19 cellular contexts compared by ENCODE assay signal in genomic region chr1:7425771-7426170, GRCh38.
"Had no signal": no experiment of that assay in that cellular context is flagged by ENCODE, and none has a peak within 500 bp of the region (broad histone marks: within the 10 kb centered on the region; RNA-seq: fewer than 3 reads in every experiment).

No MANE protein-coding gene starts in this region.

- H3K9me3 Mint-ChIP-seq: nephron; stimulated activated effector memory CD8-positive, alpha-beta T cell treated with anti-CD3 and anti-CD28 coated beads, Interleukin-12 subunit alpha, Interleukin-12 subunit beta, amount 100 ng/mL, for 72 hours; type B pancreatic cell had no signal

- H3K9me3 ChIP-seq: heart left ventricle, left lung, mucosa of descending colon, suprapubic skin, thyroid gland had no signal

- ATAC-seq: heart left ventricle; left lung; mucosa of descending colon; stimulated activated effector memory CD8-positive, alpha-beta T cell treated with anti-CD3 and anti-CD28 coated beads, Interleukin-12 subunit alpha, Interleukin-12 subunit beta, amount 100 ng/mL, for 72 hours; stimulated activated naive CD8-positive, alpha-beta T cell treated with anti-CD3 and anti-CD28 coated beads, Interleukin-15, Interleukin-2, amounts not matched to agents 100 U/mL and 50 U/mL, for 24 hours had no signal

- H3K36me3 Mint-ChIP-seq: stimulated activated effector memory CD8-positive, alpha-beta T cell treated with anti-CD3 and anti-CD28 coated beads, Interleukin-12 subunit alpha, Interleukin-12 subunit beta, amount 100 ng/mL, for 72 hours; type B pancreatic cell had no signal

- H3K27me3 ChIP-seq: dorsolateral prefrontal cortex, heart left ventricle, left lung, suprapubic skin, thyroid gland had no signal

- DNase-seq: central memory CD4-positive, alpha-beta T cell; cortex of kidney; effector CD8-positive, alpha-beta T cell; foreskin melanocyte; hippocampal formation; kidney glomerular epithelial cell; small intestine; stimulated activated CD4-positive, alpha-beta T cell treated with anti-CD3 and anti-CD28 coated beads, Interleukin-4, amount 100 ng/mL, for 1 hour; stimulated activated CD8-positive, alpha-beta memory T cell treated with anti-CD3 and anti-CD28 coated beads, Interleukin-4, amount 100 ng/mL, for 48 hours; stimulated activated naive CD8-positive, alpha-beta T cell treated with anti-CD3 and anti-CD28 coated beads, Interleukin-15, Interleukin-2, amounts not matched to agents 100 U/mL and 50 U/mL, for 24 hours; thyroid gland had no signal

- H3K4me3 Mint-ChIP-seq: nephron; stimulated activated effector memory CD8-positive, alpha-beta T cell treated with anti-CD3 and anti-CD28 coated beads, Interleukin-12 subunit alpha, Interleukin-12 subunit beta, amount 100 ng/mL, for 72 hours; type B pancreatic cell had no signal

- H3K27me3 Mint-ChIP-seq: type B pancreatic cell had no signal

- H3K27ac ChIP-seq: dorsolateral prefrontal cortex, heart left ventricle, left lung, suprapubic skin, thyroid gland had no signal

- H3K27ac Mint-ChIP-seq: stimulated activated effector memory CD8-positive, alpha-beta T cell treated with anti-CD3 and anti-CD28 coated beads, Interleukin-12 subunit alpha, Interleukin-12 subunit beta, amount 100 ng/mL, for 72 hours; type B pancreatic cell had no signal

- H3K4me1 ChIP-seq: left lung, suprapubic skin had no signal

- H3K4me3 ChIP-seq: dorsolateral prefrontal cortex, heart left ventricle, left lung, mucosa of descending colon, suprapubic skin, thyroid gland had no signal

- H3K4me1 Mint-ChIP-seq: stimulated activated effector memory CD8-positive, alpha-beta T cell treated with anti-CD3 and anti-CD28 coated beads, Interleukin-12 subunit alpha, Interleukin-12 subunit beta, amount 100 ng/mL, for 72 hours had no signal

- H3K36me3 ChIP-seq: heart left ventricle, left lung, suprapubic skin, thyroid gland had no signal
